In the genomic region with DNA sequence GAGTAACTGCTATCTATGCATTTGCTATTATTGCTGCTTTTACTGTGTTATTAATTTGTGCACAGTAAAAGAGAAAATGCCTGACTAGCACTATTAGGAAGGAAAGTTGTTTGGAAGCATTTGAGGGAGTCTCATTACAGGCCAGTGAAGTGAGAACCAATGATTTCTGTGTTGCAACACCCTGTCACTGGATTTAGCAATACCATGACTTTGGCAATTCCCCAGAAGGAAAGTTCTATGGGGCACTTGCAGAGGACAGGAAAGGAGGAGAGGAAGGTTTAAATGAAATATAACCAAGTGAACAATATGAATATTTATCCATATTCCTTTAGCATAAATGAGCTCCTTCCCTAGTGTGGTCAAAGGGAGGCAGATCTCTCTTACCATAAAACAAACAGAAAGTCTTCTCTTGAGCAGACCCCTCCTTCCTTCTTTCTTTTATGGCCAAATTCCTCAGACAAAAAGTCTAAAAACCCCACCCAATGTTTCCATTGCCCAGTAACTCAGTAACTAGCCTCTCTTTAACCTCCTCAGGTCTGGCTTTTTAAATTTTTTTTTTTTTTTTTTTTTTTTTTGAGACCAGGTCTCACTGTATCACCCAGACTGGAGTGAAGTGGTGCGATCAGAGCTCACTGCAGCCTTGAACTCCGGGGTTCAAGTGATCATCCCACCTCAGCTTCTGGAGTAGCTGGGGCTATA, we compare ENCODE assay signal across 14 cellular contexts. TPM values are rescaled to one million over a fixed set of nuclear protein-coding genes. Genes with fewer than 3 reads are reported as not detected.
DNase-seq lines count a peak whose midpoint lies in the region; ATAC-seq, FAIRE-seq and TF ChIP-seq lines count a peak whose summit lies in the region.
"Had no signal": no experiment of that assay in that cellular context is flagged by ENCODE, and none has a peak within 500 bp of the region (broad histone marks: within the 10 kb centered on the region; RNA-seq: fewer than 3 reads in every experiment).

No MANE protein-coding gene starts in this region.

- peaks cover 31% of the 10 kb centered on the region for H3K4me1 ChIP-seq in PC-3 (ENCODE audit: insufficient read depth, low read length)
- peaks cover 3 to 17% (median 6%) of the 10 kb centered on the region in 3 donors for H3K4me1 ChIP-seq in pancreas

- H3K4me3 Mint-ChIP-seq in endothelial cell (ENCODE audit: unreplicated experiment): no peak overlapping the region
- H3K4me3 Mint-ChIP-seq: activated CD4-positive, alpha-beta memory T cell treated with anti-CD3 and anti-CD28 coated beads, Interleukin-2, amount 10 ng/mL, durations not matched to agents 7 days and 5 days; brain; CD4-positive, alpha-beta T cell had no signal

- ATAC-seq in PC-3: no peak
- ATAC-seq in pancreas: peak in 3 of 4 donors; percentile 33 to 46 (median 34)

- H3F3A ChIP-seq in PC-3 (ENCODE audit: low read length, unreplicated experiment): no peaks in the 10 kb centered on the region

- H3K4me3 ChIP-seq in PC-3 (ENCODE audit: low read length) (no peak overlapping the region), fibroblast of the aortic adventitia (ENCODE audit: low read depth, low read length) (no peak overlapping the region), pancreas (no peak overlapping the region)
- H3K4me3 ChIP-seq: uterus had no signal

- WGBS in pancreas, 2 donors: 73 to 75% methylated on average over 2 of the region's 2 CpGs

- H3K27me3 ChIP-seq in PC-3 (ENCODE audit: low read length): no peaks in the 10 kb centered on the region
- H3K27me3 ChIP-seq in pancreas: no peaks in the 10 kb centered on the region
- H3K27me3 ChIP-seq: uterus had no signal

- peak; percentile 72 for DNase-seq in CD1c-positive myeloid dendritic cell (ENCODE audit: extremely low spot score)
- DNase-seq in PC-3: peak; percentile 59
- peak; percentile 87 for DNase-seq in fibroblast of the aortic adventitia (ENCODE audit: low read depth)
- DNase-seq in pancreas: peak in 2 of 6 donors; percentile 38 to 51
- no peak for DNase-seq in amniotic stem cell (lab: John Stamatoyannopoulos, UW)
- DNase-seq in dermis blood vessel endothelial cell: no peak
- no peak for DNase-seq in endothelial cell (ENCODE audit: low spot score)
- DNase-seq in DMS53 treated with DMSO at 0.1 percent for 48 hours (lab: John Stamatoyannopoulos, UW; ENCODE audit: unreplicated experiment): no peak
- DNase-seq: activated CD4-positive, alpha-beta memory T cell treated with anti-CD3 and anti-CD28 coated beads, Interleukin-2, amount 10 ng/mL, durations not matched to agents 7 days and 5 days; CD4-positive, alpha-beta T cell; stimulated activated CD4-positive, alpha-beta T cell treated with anti-CD3 and anti-CD28 coated beads, Interleukin-15, amount 100 ng/mL, for 24 hours had no signal

- no peaks in the 10 kb centered on the region for H4K20me1 ChIP-seq in PC-3 (ENCODE audit: low read length)

- no peaks in the 10 kb centered on the region for H3K79me2 ChIP-seq in PC-3 (ENCODE audit: low read length)

- H3K9me3 Mint-ChIP-seq in endothelial cell (ENCODE audit: unreplicated experiment): no peaks in the 10 kb centered on the region
- H3K9me3 Mint-ChIP-seq: activated CD4-positive, alpha-beta memory T cell treated with anti-CD3 and anti-CD28 coated beads, Interleukin-2, amount 10 ng/mL, durations not matched to agents 7 days and 5 days; CD4-positive, alpha-beta T cell had no signal

- no peak for TF ChIP-seq CTCF in PC-3 (conservative IDR thresholded peaks at IDR 0.05; ENCODE audit: low read depth, low read length)
- no peak for TF ChIP-seq CTCF in fibroblast of the aortic adventitia (IDR thresholded peaks at IDR 0.05; ENCODE audit: insufficient read depth, low read length)
- TF ChIP-seq CTCF in pancreas (IDR thresholded peaks at IDR 0.05): no peak
- no peak for TF ChIP-seq CTCF in endothelial cell (IDR thresholded peaks at IDR 0.05; ENCODE audit: unreplicated experiment)

- H3K27ac ChIP-seq in PC-3 (ENCODE audit: low read length) (no peak overlapping the region), pancreas (peak overlapping the region in 1 of 4 donors; percentile 69)
- H3K27ac ChIP-seq: uterus had no signal

- H3K4me2 ChIP-seq in PC-3 (ENCODE audit: low read length): no peak overlapping the region

- no peak overlapping the region for H3K27ac Mint-ChIP-seq in endothelial cell (ENCODE audit: unreplicated experiment)
- H3K27ac Mint-ChIP-seq: activated CD4-positive, alpha-beta memory T cell treated with anti-CD3 and anti-CD28 coated beads, Interleukin-2, amount 10 ng/mL, durations not matched to agents 7 days and 5 days; brain; CD4-positive, alpha-beta T cell had no signal

- POLR2A ChIA-PET in PC-3 (lab: Charles Lee; ENCODE audit: unreplicated experiment): no interaction called here

- BruUV-seq in PC-3 (replicated peaks; lab: Mats Ljungman, UMichigan): no TSS peak

- no peak for FAIRE-seq in pancreas (lab: Jason Lieb, UNC)
- FAIRE-seq: HTR-8/SVneo had no signal

- peaks cover 20% of the 10 kb centered on the region for H3K4me1 Mint-ChIP-seq in endothelial cell (ENCODE audit: unreplicated experiment)

- intact Hi-C loops in PC-3 (cut with micrococcal nuclease) (no loop called here), pancreas (cut with DNase I) (loop anchor here in 1 of 3 donors (10.0 kb wide), 1 partner anchor 547 kb away; no protein-coding TSS in a partner anchor)

- H3K9me3 ChIP-seq in PC-3 (ENCODE audit: low read length) (no peaks in the 10 kb centered on the region), pancreas (no peaks in the 10 kb centered on the region)
- H3K9me3 ChIP-seq: uterus had no signal

- no peaks in the 10 kb centered on the region for H3K36me3 Mint-ChIP-seq in endothelial cell (ENCODE audit: low read depth, unreplicated experiment)
- H3K36me3 Mint-ChIP-seq: brain had no signal

- no peaks in the 10 kb centered on the region for H3K9me2 ChIP-seq in PC-3 (replicated peaks; ENCODE audit: low read length)

- H3K36me3 ChIP-seq in PC-3 (ENCODE audit: low read depth, low read length): no peaks in the 10 kb centered on the region
- H3K36me3 ChIP-seq in pancreas: no peaks in the 10 kb centered on the region
- H3K36me3 ChIP-seq: uterus had no signal

- H2AFZ ChIP-seq in PC-3 (ENCODE audit: low read length): no peak overlapping the region

- no peak overlapping the region for H3K9ac ChIP-seq in PC-3 (ENCODE audit: low read length)

- CTCF ChIA-PET in PC-3 (lab: Charles Lee): interaction anchor here (0.7 kb wide), 1 partner anchor 394 kb away, joined by 4 read pairs; no protein-coding TSS in a partner anchor

- peaks cover 7% of the 10 kb centered on the region for H3K27me3 Mint-ChIP-seq in endothelial cell (ENCODE audit: unreplicated experiment)
- H3K27me3 Mint-ChIP-seq: CD4-positive, alpha-beta T cell had no signal

RNA-seq across cellular contexts. Expression of gene TLR5, which starts 5.5 kb away (rescaled TPM):
- total RNA-seq in PC-3 (2014; rRNA removed) (0.46 and 1.2 TPM in 2 replicates), fibroblast of the aortic adventitia (ENCODE audit: low replicate concordance) (0.36 TPM in 1 of 2 replicates, not detected in the other), pancreas (10 to 100 TPM in 1 of 6 donors, 1 to 10 TPM in 5; 2.4 to 15.2 (median 4.8) TPM), dermis blood vessel endothelial cell (0.14 and 0.34 TPM in 2 replicates), endothelial cell (ENCODE audit: unreplicated experiment) (0.77 TPM)
- polyA plus RNA-seq in pancreas: 1 to 10 TPM; 2.9 to 4.8 TPM

Comparison
In these comparisons a context has a peak if more than half of its experiments do, and no peak if none do; other contexts are left out.
1. DNase-seq: peak in CD1c-positive myeloid dendritic cell (single experiment), PC-3 (single experiment) and fibroblast of the aortic adventitia (single experiment); none in amniotic stem cell (single experiment), dermis blood vessel endothelial cell (single experiment), endothelial cell (single experiment) and DMS53 treated with DMSO at 0.1 percent for 48 hours (single experiment).